18 cellular contexts compared by ENCODE assay signal in the genomic region with DNA sequence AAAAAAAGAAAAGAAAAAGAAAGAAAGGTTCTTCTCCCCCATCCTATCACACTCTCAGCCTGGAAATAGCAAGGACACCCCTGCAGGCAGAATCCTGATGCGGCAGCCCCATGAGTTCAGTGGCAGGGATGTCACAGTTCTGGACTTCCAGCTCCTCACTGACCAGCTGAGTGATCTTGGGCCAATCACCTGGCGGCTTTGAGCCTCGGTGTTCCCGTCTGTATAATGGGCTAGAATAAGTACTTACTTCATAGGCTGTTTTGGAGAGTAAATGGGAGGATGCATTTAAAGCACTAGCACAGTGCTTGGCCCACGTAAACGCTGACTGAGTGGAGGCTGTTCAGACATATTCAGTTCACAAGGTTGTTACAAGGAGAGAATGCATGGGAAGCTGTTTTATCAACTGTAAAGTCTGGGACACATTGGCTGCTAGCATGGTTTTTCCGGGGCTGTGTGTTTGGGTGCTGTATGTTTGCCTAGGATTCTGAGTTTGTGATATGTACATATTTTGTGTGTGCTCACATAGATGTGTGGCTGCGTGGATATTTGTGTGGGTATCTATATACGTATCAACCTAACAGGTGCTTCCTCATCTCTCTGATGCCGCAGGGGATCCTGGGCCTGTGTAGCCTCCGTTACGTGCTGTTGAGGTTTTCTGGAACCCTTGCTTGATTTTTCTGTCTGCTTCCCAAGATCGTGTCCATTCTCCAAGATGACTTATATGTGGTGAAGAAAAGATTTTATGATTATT. TPM values are rescaled to one million over a fixed set of nuclear protein-coding genes. Genes with fewer than 3 reads are reported as not detected.
DNase-seq lines count a peak whose midpoint lies in the region; ATAC-seq, FAIRE-seq and TF ChIP-seq lines count a peak whose summit lies in the region.
"Had no signal": no experiment of that assay in that cellular context is flagged by ENCODE, and none has a peak within 500 bp of the region (broad histone marks: within the 10 kb centered on the region; RNA-seq: fewer than 3 reads in every experiment).

No MANE protein-coding gene starts in this region.

- H3K4me1 Mint-ChIP-seq in activated B cell treated with CpG ODN at 0.5 μM for 24 hours (peaks cover 15% of the 10 kb centered on the region), neural crest cell (peaks cover 4% of the 10 kb centered on the region)
- peaks cover 0 to 14% (median 7%) of the 10 kb centered on the region in 4 donors for H3K4me1 Mint-ChIP-seq in CD4-positive, alpha-beta memory T cell

- POLR2A ChIA-PET in A549 (lab: Yijun Ruan, JAX) (interaction anchor here (0.7 kb wide), 2 partner anchors 289 to 332 kb away, joined by 4 to 5 read pairs; a partner anchor contains a TSS), HEK293 (lab: Yijun Ruan, JAX) (no interaction called here), activated B cell treated with CpG ODN at 0.5 μM for 24 hours (lab: Charles Lee) (interaction anchor here (0.7 kb wide), 2 partner anchors 81 to 757 kb away, joined by 3 to 5 read pairs; no protein-coding TSS in a partner anchor)
- POLR2A ChIA-PET in CD4-positive, alpha-beta memory T cell (lab: Charles Lee; ENCODE audit: partially characterized antibody): no interaction called here

- H3K9me3 Mint-ChIP-seq in activated B cell treated with CpG ODN at 0.5 μM for 24 hours: no peaks in the 10 kb centered on the region
- no peaks in the 10 kb centered on the region for H3K9me3 Mint-ChIP-seq in neural crest cell
- no peaks in the 10 kb centered on the region for H3K9me3 Mint-ChIP-seq in CD4-positive, alpha-beta memory T cell
- H3K9me3 Mint-ChIP-seq: CD8-positive, alpha-beta memory T cell had no signal

- FAIRE-seq in A549 (lab: Jason Lieb, UNC) (no peak), GM12891 (lab: Jason Lieb, UNC) (no peak)
- FAIRE-seq: D721Med, H54 had no signal

- no peak for TF ChIP-seq RAD21 in A549 (conservative IDR thresholded peaks at IDR 0.05 in 1 of 2, IDR thresholded peaks at IDR 0.05 in 1 of 2)

- no peaks in the 10 kb centered on the region for H3K36me3 ChIP-seq in HEK293 (ENCODE audit: control insufficient read depth in 2 of 2, insufficient read depth in 1 of 2, low read length in 2 of 2)
- no peaks in the 10 kb centered on the region for H3K36me3 ChIP-seq in CD4-positive, alpha-beta memory T cell (ENCODE audit: insufficient read depth, low read length)
- H3K36me3 ChIP-seq: SJCRH30 had no signal

- no peak for TF ChIP-seq POLR2A in A549 (IDR thresholded peaks at IDR 0.05; ENCODE audit: low read length)
- no peak for TF ChIP-seq POLR2A in GM12891 (IDR thresholded peaks at IDR 0.05; ENCODE audit: low read depth, low read length)

- DNase-seq in A549 (ENCODE audit: low read depth in 1 of 2, low spot score in 1 of 2) (peak in 1 of 2 experiments; percentile 33), activated B cell treated with CpG ODN at 0.5 μM for 24 hours (no peak), neural crest cell (ENCODE audit: low read depth, low spot score) (no peak), NAMALWA (ENCODE audit: low spot score) (no peak), HPDE6-E6E7 (ENCODE audit: extremely low spot score) (no peak), GM12891 (ENCODE audit: insufficient read length, low spot score) (no peak)
- no peak for DNase-seq in CD4-positive, alpha-beta memory T cell
- DNase-seq: 8988T; CD8-positive, alpha-beta memory T cell; NCI-H187 treated with DMSO at 0.1 percent for 48 hours; NCI-H2227 treated with DMSO at 0.1 percent for 48 hours; NCI-H82; SJCRH30 had no signal

- no peak overlapping the region for H3K4me2 ChIP-seq in A549

- no peak for TF ChIP-seq CTCF in A549 (IDR thresholded peaks at IDR 0.05)
- peak; percentile 11; the same call in 1 of the 2 replicates for TF ChIP-seq CTCF in HEK293 (tag by site-specific recombination; IDR thresholded peaks at IDR 0.05)
- no peak for TF ChIP-seq CTCF in activated B cell treated with CpG ODN at 0.5 μM for 24 hours (IDR thresholded peaks at IDR 0.05)
- no peak for TF ChIP-seq CTCF in neural crest cell (conservative IDR thresholded peaks at IDR 0.05)

- 65% methylated on average over 13 of the region's 13 CpGs for WGBS in A549 (ENCODE audit: missing lambda C conversion rate)

- intact Hi-C loops in activated B cell treated with CpG ODN at 0.5 μM for 24 hours (cut with micrococcal nuclease): no loop called here
- intact Hi-C loops in CD4-positive, alpha-beta memory T cell (cut with micrococcal nuclease): no loop called here

- CTCF ChIA-PET in A549 (lab: Yijun Ruan, JAX) (interaction anchor here (0.6 to 6.7 kb wide), 7 partner anchors 10 to 242 kb away, joined by 3 to 40 read pairs (median 4); no protein-coding TSS in a partner anchor), HEK293 (lab: Yijun Ruan, JAX) (interaction anchor here (0.6 to 3.2 kb wide), 6 partner anchors 11 to 1803 kb away, joined by 4 to 23 read pairs (median 5); no protein-coding TSS in a partner anchor), activated B cell treated with CpG ODN at 0.5 μM for 24 hours (lab: Charles Lee) (no interaction called here)
- CTCF ChIA-PET in CD4-positive, alpha-beta memory T cell (lab: Charles Lee; ENCODE audit: partially characterized antibody): interaction anchor here (1.0 to 3.6 kb wide), 4 partner anchors 58 to 189 kb away, joined by 3 to 21 read pairs (median 4); no protein-coding TSS in a partner anchor

- no peak for TF ChIP-seq EP300 in A549 (IDR thresholded peaks at IDR 0.05)

- ATAC-seq in A549: no peak
- ATAC-seq in activated B cell treated with CpG ODN at 0.5 μM for 24 hours (ENCODE audit: low read depth): peak; percentile 57

- H3K4me3 Mint-ChIP-seq in activated B cell treated with CpG ODN at 0.5 μM for 24 hours (no peak overlapping the region), neural crest cell (peak overlapping the region; percentile 10)
- peak overlapping the region in 1 of 8 donors; percentile 58 for H3K4me3 Mint-ChIP-seq in CD4-positive, alpha-beta memory T cell

- H3K27ac ChIP-seq in A549 (no peak overlapping the region), HEK293 (ENCODE audit: extremely low read depth, low read depth, low read length) (no peak overlapping the region)
- H3K27ac ChIP-seq in CD4-positive, alpha-beta memory T cell (ENCODE audit: low read depth, low read length): no peak overlapping the region
- H3K27ac ChIP-seq: SJCRH30 had no signal

- peaks cover 11% of the 10 kb centered on the region; the same call in 2 of the 3 replicates for H3K4me1 ChIP-seq in A549
- H3K4me1 ChIP-seq in HEK293 (ENCODE audit: control insufficient read depth, insufficient read depth, low read length): no peaks in the 10 kb centered on the region
- H3K4me1 ChIP-seq in CD4-positive, alpha-beta memory T cell (ENCODE audit: insufficient read depth, low read length): peaks cover 12% of the 10 kb centered on the region
- H3K4me1 ChIP-seq: SJCRH30 had no signal

- H3K4me3 ChIP-seq in A549: no peak overlapping the region
- H3K4me3 ChIP-seq in HEK293 (ENCODE audit: low read depth, low read length): no peak overlapping the region
- H3K4me3 ChIP-seq in CD4-positive, alpha-beta memory T cell (ENCODE audit: low read length in 2 of 2): no peak overlapping the region
- H3K4me3 ChIP-seq: SJCRH30 had no signal

- no peaks in the 10 kb centered on the region for H3K36me3 Mint-ChIP-seq in activated B cell treated with CpG ODN at 0.5 μM for 24 hours (ENCODE audit: low read depth)
- no peaks in the 10 kb centered on the region for H3K36me3 Mint-ChIP-seq in neural crest cell (ENCODE audit: low read depth)
- no peaks in the 10 kb centered on the region for H3K36me3 Mint-ChIP-seq in CD4-positive, alpha-beta memory T cell
- H3K36me3 Mint-ChIP-seq: CD8-positive, alpha-beta memory T cell had no signal

- H3K27me3 ChIP-seq in CD4-positive, alpha-beta memory T cell (ENCODE audit: insufficient read depth, low read length): no peaks in the 10 kb centered on the region
- H3K27me3 ChIP-seq: SJCRH30 had no signal

- H3K27ac Mint-ChIP-seq in activated B cell treated with CpG ODN at 0.5 μM for 24 hours: no peak overlapping the region
- no peak overlapping the region for H3K27ac Mint-ChIP-seq in neural crest cell (ENCODE audit: unreplicated experiment)
- H3K27ac Mint-ChIP-seq in CD4-positive, alpha-beta memory T cell: no peak overlapping the region
- H3K27ac Mint-ChIP-seq: CD8-positive, alpha-beta memory T cell had no signal

- no peaks in the 10 kb centered on the region for H3K9me3 ChIP-seq in A549
- H3K9me3 ChIP-seq in HEK293 (ENCODE audit: control insufficient read depth, insufficient read depth, low read depth, low read length): no peaks in the 10 kb centered on the region
- H3K9me3 ChIP-seq in CD4-positive, alpha-beta memory T cell (ENCODE audit: control insufficient read depth in 1 of 2, low read length in 2 of 2): no peaks in the 10 kb centered on the region
- H3K9me3 ChIP-seq: SJCRH30 had no signal

- H3K27me3 Mint-ChIP-seq in activated B cell treated with CpG ODN at 0.5 μM for 24 hours (peaks cover 8% of the 10 kb centered on the region), neural crest cell (ENCODE audit: low read depth) (peaks cover 7% of the 10 kb centered on the region)
- H3K27me3 Mint-ChIP-seq in CD4-positive, alpha-beta memory T cell: peaks cover 9 to 22% of the 10 kb centered on the region in 2 donors

TF ChIP-seq in A549, 52 proteins besides CTCF, POLR2A, EP300 and RAD21 (continues in another document):
- no peak for TF ChIP-seq PHF8 (IDR thresholded peaks at IDR 0.05; ENCODE audit: borderline replicate concordance, low read depth)

TF ChIP-seq in HEK293, 187 proteins besides CTCF, POLR2A, EP300 and RAD21 (continues in another document):
- TF ChIP-seq ZNF571 (tag by site-specific recombination; IDR thresholded peaks at IDR 0.05): no peak

TF ChIP-seq in GM12891, 5 proteins besides CTCF, POLR2A, EP300 and RAD21 (continues in another document):
- no peak for TF ChIP-seq SPI1 (IDR thresholded peaks at IDR 0.05; ENCODE audit: low read depth, low read length)

RNA-seq across cellular contexts. Expression of a gene that starts 3.4 kb away (rescaled TPM):
- polyA plus RNA-seq in A549 (2011; rRNA removed) (not detected in 2 replicates), A549 (2017; fragmentation: RNase III; extraction: RNeasy Plus Mini Kit Qiagen cat#74134 plus additional on column Dnase treatment) (not detected in 3 replicates)
- polyA plus RNA-seq in A549 (2012; cell fraction: cytosol; rRNA removed): not detected in 2 replicates
- polyA plus RNA-seq in A549 (2012; cell fraction: nucleus; rRNA removed): not detected in 2 replicates
- polyA minus RNA-seq in A549 (2011; rRNA and poly(A)+ RNA removed): not detected in 2 replicates
- total RNA-seq in activated B cell treated with CpG ODN at 0.5 μM for 24 hours (not detected in 2 replicates), neural crest cell (not detected in 2 replicates)
- not detected for total RNA-seq in CD4-positive, alpha-beta memory T cell
- polyA plus RNA-seq in CD4-positive, alpha-beta memory T cell: not detected
- not detected for polyA plus RNA-seq in GM12891 (2012; ENCODE audit: low read depth, missing spikeins)
- total RNA-seq: CD8-positive, alpha-beta memory T cell; HT1080; SJCRH30 had no signal
- polyA plus RNA-seq: BJ; CD8-positive, alpha-beta memory T cell had no signal

RNA-seq across cellular contexts. Expression of a gene that starts 5.8 kb away (rescaled TPM):
- not detected in 2 replicates for polyA plus RNA-seq in A549 (2011; rRNA removed)
- not detected in 2 replicates for polyA plus RNA-seq in A549 (2012; cell fraction: cytosol; rRNA removed)
- not detected in 2 replicates for polyA plus RNA-seq in A549 (2012; cell fraction: nucleus; rRNA removed)
- not detected in 3 replicates for polyA plus RNA-seq in A549 (2017; fragmentation: RNase III; extraction: RNeasy Plus Mini Kit Qiagen cat#74134 plus additional on column Dnase treatment)
- not detected in 2 replicates for polyA minus RNA-seq in A549 (2011; rRNA and poly(A)+ RNA removed)
- not detected in 2 replicates for total RNA-seq in activated B cell treated with CpG ODN at 0.5 μM for 24 hours
- total RNA-seq in neural crest cell: 0.07 and 0.18 TPM in 2 replicates
- not detected for total RNA-seq in CD4-positive, alpha-beta memory T cell
- polyA plus RNA-seq in CD4-positive, alpha-beta memory T cell: not detected
- polyA plus RNA-seq in GM12891 (2012; ENCODE audit: low read depth, missing spikeins): 0.03 TPM
- total RNA-seq: CD8-positive, alpha-beta memory T cell; HT1080; SJCRH30 had no signal
- polyA plus RNA-seq: BJ; CD8-positive, alpha-beta memory T cell had no signal

Comparison
In these comparisons a context has a peak if more than half of its experiments do, and no peak if none do; other contexts are left out.
1. POLR2A ChIA-PET loops: an anchor here in A549 (0.7 kb wide) and activated B cell treated with CpG ODN at 0.5 μM for 24 hours (0.7 kb wide); none called in HEK293 and CD4-positive, alpha-beta memory T cell.